Comparison of ENCODE assay signal across 8 cellular contexts in genomic region chr6:135180458-135181332, GRCh38. TPM values are rescaled to one million over a fixed set of nuclear protein-coding genes. Genes with fewer than 3 reads are reported as not detected.
DNase-seq lines count a peak whose midpoint lies in the region; TF ChIP-seq lines count a peak whose summit lies in the region.

Gene MYB (plus strand): TSS chr6:135181308. CDS start chr6:135181514, 206 bp downstream.

- H3K9me3 Mint-ChIP-seq in mesothelial cell of epicardium: peaks cover 6% of the 10 kb centered on the region

- peak within 1 kb of the TSS; percentile 68 for H3K4me3 Mint-ChIP-seq in mesothelial cell of epicardium

- peak within 1 kb of the TSS; percentile 51 for H3K27ac Mint-ChIP-seq in mesothelial cell of epicardium

- no peaks in the 10 kb centered on the region for H3K36me3 Mint-ChIP-seq in mesothelial cell of epicardium

- DNase-seq in COLO668 (lab: John Stamatoyannopoulos, UW; ENCODE audit: unreplicated experiment): peak; percentile 83
- DNase-seq in GM20000 (ENCODE audit: low spot score): peak; percentile 95
- peak; percentile 49 for DNase-seq in HS-5 (ENCODE audit: low read depth)
- DNase-seq in NCI-H82 treated with DMSO at 0.1 percent for 48 hours (lab: John Stamatoyannopoulos, UW; ENCODE audit: unreplicated experiment): peak; percentile 69
- DNase-seq in activated CD4-positive, alpha-beta T cell treated with anti-CD3 and anti-CD28 coated beads, Interleukin-2, amount 50 U/mL, for 4 hours: peak; percentile 59 to 65
- peak; percentile 50 for DNase-seq in effector CD8-positive, alpha-beta T cell (lab: John Stamatoyannopoulos, UW)
- peak in 1 of 2 experiments; percentile 75 for DNase-seq in mesothelial cell of epicardium (ENCODE audit: low spot score in 2 of 2, unreplicated experiment in 2 of 2)
- peak; percentile 57 to 59 for DNase-seq in stimulated activated CD8-positive, alpha-beta memory T cell treated with anti-CD3 and anti-CD28 coated beads, Interleukin-7, amount 100 ng/mL, for 48 hours (ENCODE audit: extremely low read depth in 1 of 2, low read depth in 1 of 2)

- H3K27me3 Mint-ChIP-seq in mesothelial cell of epicardium (ENCODE audit: low read depth): peaks cover 46% of the 10 kb centered on the region

- TF ChIP-seq CTCF in GM20000 (IDR thresholded peaks at IDR 0.05; ENCODE audit: extremely low read depth, missing control alignments) (no peak), mesothelial cell of epicardium (IDR thresholded peaks at IDR 0.05; ENCODE audit: unreplicated experiment) (no peak)

- H3K4me1 Mint-ChIP-seq in mesothelial cell of epicardium: peaks cover 35% of the 10 kb centered on the region

RNA-seq across cellular contexts. Expression of gene MYB, which starts in this region (rescaled TPM):
- 1.6 to 2.4 TPM (median 2.0 TPM) in 3 replicates for total RNA-seq in mesothelial cell of epicardium
